ENCODE assay signal across 11 cellular contexts in genomic region chr4:2942532-2943363, GRCh38. TPM values are rescaled to one million over a fixed set of nuclear protein-coding genes. Genes with fewer than 3 reads are reported as not detected.
A peak's percentile ranks its signal among the peaks of the same experiment; 100 is the strongest.
DNase-seq lines count a peak whose midpoint lies in the region; ATAC-seq, FAIRE-seq and TF ChIP-seq lines count a peak whose summit lies in the region.
"Had no signal": no experiment of that assay in that cellular context is flagged by ENCODE, and none has a peak within 500 bp of the region (broad histone marks: within the 10 kb centered on the region; RNA-seq: fewer than 3 reads in every experiment).

No MANE protein-coding gene starts in this region.

- H3K27ac Mint-ChIP-seq in activated T-helper 1 cell treated with anti-CD3 and anti-CD28 coated beads, Interleukin-12 subunit alpha, Interleukin-12 subunit beta, Interleukin-2, Interleukin-4 antibody, amounts not matched to agents 30 ng/mL and 10 ng/mL and 1 ng/mL, durations not matched to agents 14 hours and 24 hours and 36 hours, result peak overlapping the region; percentile 55
- peak overlapping the region; percentile 41 for H3K27ac Mint-ChIP-seq in type B pancreatic cell

- no peaks in the 10 kb centered on the region for H3K79me2 ChIP-seq in HepG2 (ENCODE audit: insufficient read depth, low read length)

- POLR2A ChIA-PET in HepG2 (lab: Yijun Ruan, JAX), result interaction anchor here (2.6 kb wide), 1 partner anchor 12 kb away, joined by 5 read pairs; no protein-coding TSS in a partner anchor

- no TSS peak for BruUV-seq in HepG2 (replicated peaks; lab: Mats Ljungman, UMichigan)

- DNase-seq in cardiac septum (ENCODE audit: low spot score) (peak; percentile 70), Right ventricle myocardium inferior (ENCODE audit: missing footprints) (no peak), HepG2 (ENCODE audit: low spot score) (no peak), type B pancreatic cell (ENCODE audit: extremely low spot score, unreplicated experiment) (peak; percentile 66), amniotic stem cell (lab: John Stamatoyannopoulos, UW) (no peak), COLO829 (ENCODE audit: low spot score) (no peak), GM13976 (ENCODE audit: low spot score) (no peak)
- DNase-seq in activated T-helper 1 cell treated with anti-CD3 and anti-CD28 coated beads, Interleukin-12 subunit alpha, Interleukin-12 subunit beta, Interleukin-2, Interleukin-4 antibody, amounts not matched to agents 30 ng/mL and 10 ng/mL and 1 ng/mL, durations not matched to agents 14 hours and 24 hours and 36 hours (ENCODE audit: low spot score), result no peak
- DNase-seq: cortex of kidney, NCI-H1930 had no signal

- H4K20me1 ChIP-seq in HepG2 (ENCODE audit: insufficient read depth, low read length), result peaks cover 5% of the 10 kb centered on the region; the same call in 1 of the 2 replicates

- H3K27me3 Mint-ChIP-seq in activated T-helper 1 cell treated with anti-CD3 and anti-CD28 coated beads, Interleukin-12 subunit alpha, Interleukin-12 subunit beta, Interleukin-2, Interleukin-4 antibody, amounts not matched to agents 30 ng/mL and 10 ng/mL and 1 ng/mL, durations not matched to agents 14 hours and 24 hours and 36 hours (ENCODE audit: insufficient read depth), result no peaks in the 10 kb centered on the region
- no peaks in the 10 kb centered on the region for H3K27me3 Mint-ChIP-seq in type B pancreatic cell

- no peak for FAIRE-seq in HepG2 (lab: Jason Lieb, UNC)

- in situ Hi-C loops in HepG2 (cut with HindIII; ENCODE audit: extremely low pct_ligation_motif_present, low pct_unique_long_range_greater_than_20kb) (no loop called here), GM13976 (cut with MboI; ENCODE audit: low sequenced_read_pairs, unreplicated experiment) (no loop called here)

- no peak overlapping the region for H3K27ac ChIP-seq in HepG2 (ENCODE audit: extremely low read length, insufficient read depth, low read length)
- H3K27ac ChIP-seq: BLaER1 had no signal

- TF ChIP-seq EP300 in HepG2 (IDR thresholded peaks at IDR 0.05; ENCODE audit: low read depth in 2 of 2, low read length in 2 of 2), result no peak
- no peak for TF ChIP-seq EP300 in HepG2 (CRISPR knock-in tag; IDR thresholded peaks at IDR 0.05; ENCODE audit: borderline replicate concordance)

- H3K4me3 ChIP-seq in HepG2 (replicated peaks in 1 of 3; ENCODE audit: insufficient read depth in 1 of 3, low read depth in 2 of 3, low read length in 3 of 3), result no peak overlapping the region
- H3K4me3 ChIP-seq: BLaER1 had no signal

- H3K9me3 Mint-ChIP-seq in activated T-helper 1 cell treated with anti-CD3 and anti-CD28 coated beads, Interleukin-12 subunit alpha, Interleukin-12 subunit beta, Interleukin-2, Interleukin-4 antibody, amounts not matched to agents 30 ng/mL and 10 ng/mL and 1 ng/mL, durations not matched to agents 14 hours and 24 hours and 36 hours, result no peaks in the 10 kb centered on the region
- no peaks in the 10 kb centered on the region for H3K9me3 Mint-ChIP-seq in type B pancreatic cell

- H3K36me3 Mint-ChIP-seq in activated T-helper 1 cell treated with anti-CD3 and anti-CD28 coated beads, Interleukin-12 subunit alpha, Interleukin-12 subunit beta, Interleukin-2, Interleukin-4 antibody, amounts not matched to agents 30 ng/mL and 10 ng/mL and 1 ng/mL, durations not matched to agents 14 hours and 24 hours and 36 hours (ENCODE audit: low read depth), result peaks cover 68% of the 10 kb centered on the region
- H3K36me3 Mint-ChIP-seq in type B pancreatic cell, result no peaks in the 10 kb centered on the region

- intact Hi-C loops in cardiac septum (cut with DNase I) (no loop called here), Right ventricle myocardium inferior (cut with DNase I) (no loop called here), HepG2 (cut with micrococcal nuclease; ENCODE audit: unreplicated experiment) (no loop called here)
- intact Hi-C loops in activated T-helper 1 cell treated with anti-CD3 and anti-CD28 coated beads, Interleukin-12 subunit alpha, Interleukin-12 subunit beta, Interleukin-2, Interleukin-4 antibody, amounts not matched to agents 30 ng/mL and 10 ng/mL and 1 ng/mL, durations not matched to agents 14 hours and 24 hours and 36 hours (cut with micrococcal nuclease), result no loop called here

- peaks cover 23% of the 10 kb centered on the region for H3K4me1 Mint-ChIP-seq in activated T-helper 1 cell treated with anti-CD3 and anti-CD28 coated beads, Interleukin-12 subunit alpha, Interleukin-12 subunit beta, Interleukin-2, Interleukin-4 antibody, amounts not matched to agents 30 ng/mL and 10 ng/mL and 1 ng/mL, durations not matched to agents 14 hours and 24 hours and 36 hours (ENCODE audit: low read depth)
- no peaks in the 10 kb centered on the region for H3K4me1 Mint-ChIP-seq in type B pancreatic cell (ENCODE audit: unreplicated experiment)

- WGBS in HepG2 (ENCODE audit: low lambda C conversion rate), result 96% methylated on average over 23 of the region's 31 CpGs

- H3K4me2 ChIP-seq in HepG2 (ENCODE audit: low read depth, low read length), result no peak overlapping the region
- H3K4me2 ChIP-seq: BLaER1 had no signal

- no peak for TF ChIP-seq CTCF in HepG2 (CRISPR knock-in tag; IDR thresholded peaks at IDR 0.05)
- no peak for TF ChIP-seq CTCF in type B pancreatic cell (conservative IDR thresholded peaks at IDR 0.05)
- TF ChIP-seq CTCF in GM13976 (IDR thresholded peaks at IDR 0.05; ENCODE audit: borderline replicate concordance, control extremely low read depth, extremely low read depth, insufficient read depth, missing control alignments), result no peak

- ATAC-seq in Right ventricle myocardium inferior (no peak), HepG2 (peak; percentile 4; the same call in 1 of the 3 replicates)

- H3K36me3 ChIP-seq in HepG2 (replicated peaks in 1 of 2; ENCODE audit: control insufficient read depth in 1 of 2, insufficient read depth in 2 of 2, low read length in 2 of 2), result peaks cover 55 to 92% of the 10 kb centered on the region in 2 experiments

- no peaks in the 10 kb centered on the region for H3K9me3 ChIP-seq in HepG2 (ENCODE audit: low read length)
- H3K9me3 ChIP-seq: BLaER1 had no signal

- H3K4me3 Mint-ChIP-seq in activated T-helper 1 cell treated with anti-CD3 and anti-CD28 coated beads, Interleukin-12 subunit alpha, Interleukin-12 subunit beta, Interleukin-2, Interleukin-4 antibody, amounts not matched to agents 30 ng/mL and 10 ng/mL and 1 ng/mL, durations not matched to agents 14 hours and 24 hours and 36 hours, result no peak overlapping the region
- H3K4me3 Mint-ChIP-seq in type B pancreatic cell, result no peak overlapping the region

- H2AFZ ChIP-seq in HepG2 (ENCODE audit: low read length), result no peak overlapping the region

- H3K4me1 ChIP-seq in HepG2 (ENCODE audit: insufficient read depth, low read length), result peaks cover 2% of the 10 kb centered on the region

- no peak for TF ChIP-seq RAD21 in HepG2 (CRISPR knock-in tag; IDR thresholded peaks at IDR 0.05)

- CTCF ChIA-PET in HepG2 (lab: Yijun Ruan, JAX; ENCODE audit: low intra/inter-chr PET ratio, low total read pairs), result no interaction called here

- no peak overlapping the region for H3K9ac ChIP-seq in HepG2 (ENCODE audit: insufficient read depth, low read depth, low read length)
- H3K9ac ChIP-seq: BLaER1 had no signal

- TF ChIP-seq POLR2A in HepG2 (IDR thresholded peaks at IDR 0.05; ENCODE audit: insufficient read depth in 1 of 2, low read depth in 2 of 2, low read length in 2 of 2), result no peak

- no peaks in the 10 kb centered on the region for H3K27me3 ChIP-seq in HepG2 (ENCODE audit: control insufficient read depth in 1 of 2, insufficient read depth in 2 of 2, low read length in 2 of 2)
- H3K27me3 ChIP-seq: BLaER1 had no signal

RNA-seq across cellular contexts. Expression of gene NOP14, which starts 20.5 kb away (rescaled TPM):
- 16.1 TPM for total RNA-seq in cardiac septum
- total RNA-seq in Right ventricle myocardium inferior, result 18.3 TPM
- 140 and 142 TPM in 2 replicates for total RNA-seq in activated T-helper 1 cell treated with anti-CD3 and anti-CD28 coated beads, Interleukin-12 subunit alpha, Interleukin-12 subunit beta, Interleukin-2, Interleukin-4 antibody, amounts not matched to agents 30 ng/mL and 10 ng/mL and 1 ng/mL, durations not matched to agents 14 hours and 24 hours and 36 hours
- 47.9 and 63.4 TPM in 2 replicates for total RNA-seq in HepG2 (2016; rRNA removed; fragmentation: Illumina TruSeq; extraction: Trizol)
- 11.5 and 13.9 TPM in 2 replicates for total RNA-seq in HepG2 (2016; cell fraction: cytosol; rRNA removed; fragmentation: Illumina TruSeq; extraction: Trizol; ENCODE audit: low read depth)
- 48.3 and 54.0 TPM in 2 replicates for total RNA-seq in HepG2 (2016; cell fraction: insoluble cytoplasmic fraction; rRNA removed; fragmentation: Illumina TruSeq; extraction: Trizol)
- 23.0 and 27.1 TPM in 2 replicates for total RNA-seq in HepG2 (2016; cell fraction: membrane; rRNA removed; fragmentation: Illumina TruSeq; extraction: Trizol)
- total RNA-seq in HepG2 (2016; cell fraction: nucleus; rRNA removed; fragmentation: Illumina TruSeq; extraction: Trizol), result 25.4 and 26.5 TPM in 2 replicates
- polyA plus RNA-seq in HepG2 (2011; rRNA removed), result 6.8 and 6.9 TPM in 2 replicates
- 4.8 and 5.2 TPM in 2 replicates for polyA plus RNA-seq in HepG2 (2011; cell fraction: cytosol; rRNA removed)
- 8.6 and 9.1 TPM in 2 replicates for polyA plus RNA-seq in HepG2 (2011; cell fraction: nucleus; rRNA removed)
- polyA plus RNA-seq in HepG2 (2012), result 23.7 and 25.5 TPM in 2 replicates
- polyA plus RNA-seq in HepG2 (2016; cell fraction: cytosol; fragmentation: Illumina TruSeq; extraction: Trizol; ENCODE audit: low read depth), result 5.0 and 6.7 TPM in 2 replicates
- 48.2 and 58.0 TPM in 2 replicates for polyA plus RNA-seq in HepG2 (2016; cell fraction: insoluble cytoplasmic fraction; fragmentation: Illumina TruSeq; extraction: Trizol; ENCODE audit: low read depth)
- polyA plus RNA-seq in HepG2 (2016; cell fraction: membrane; fragmentation: Illumina TruSeq; extraction: Trizol; ENCODE audit: low read depth), result 12.7 and 14.5 TPM in 2 replicates
- polyA plus RNA-seq in HepG2 (2016; cell fraction: nucleus; fragmentation: Illumina TruSeq; extraction: Trizol; ENCODE audit: insufficient read depth, low read depth), result 36.4 and 41.5 TPM in 2 replicates
- 7.1 and 9.6 TPM in 2 replicates for polyA minus RNA-seq in HepG2 (2011; rRNA and poly(A)+ RNA removed; ENCODE audit: low replicate concordance)
- 10.4 and 14.8 TPM in 2 replicates for polyA minus RNA-seq in HepG2 (2011; cell fraction: cytosol; rRNA and poly(A)+ RNA removed)
- 10.0 and 12.2 TPM in 2 replicates for polyA minus RNA-seq in HepG2 (2011; cell fraction: nucleus; rRNA and poly(A)+ RNA removed)
- total RNA-seq in type B pancreatic cell (ENCODE audit: low replicate concordance), result 32.4 and 33.8 TPM in 2 replicates

RNA-seq across cellular contexts. Expression of gene GRK4, which starts 20.6 kb away (rescaled TPM):
- total RNA-seq in cardiac septum, result 13.5 TPM
- 7.7 TPM for total RNA-seq in Right ventricle myocardium inferior
- 4.4 and 4.5 TPM in 2 replicates for total RNA-seq in activated T-helper 1 cell treated with anti-CD3 and anti-CD28 coated beads, Interleukin-12 subunit alpha, Interleukin-12 subunit beta, Interleukin-2, Interleukin-4 antibody, amounts not matched to agents 30 ng/mL and 10 ng/mL and 1 ng/mL, durations not matched to agents 14 hours and 24 hours and 36 hours
- 2.0 and 2.5 TPM in 2 replicates for total RNA-seq in HepG2 (2016; rRNA removed; fragmentation: Illumina TruSeq; extraction: Trizol)
- total RNA-seq in HepG2 (2016; cell fraction: cytosol; rRNA removed; fragmentation: Illumina TruSeq; extraction: Trizol; ENCODE audit: low read depth), result 1.9 and 2.1 TPM in 2 replicates
- total RNA-seq in HepG2 (2016; cell fraction: insoluble cytoplasmic fraction; rRNA removed; fragmentation: Illumina TruSeq; extraction: Trizol), result 2.5 and 3.1 TPM in 2 replicates
- total RNA-seq in HepG2 (2016; cell fraction: membrane; rRNA removed; fragmentation: Illumina TruSeq; extraction: Trizol), result 4.7 and 4.9 TPM in 2 replicates
- 1.2 and 1.4 TPM in 2 replicates for total RNA-seq in HepG2 (2016; cell fraction: nucleus; rRNA removed; fragmentation: Illumina TruSeq; extraction: Trizol)
- 1.6 and 1.8 TPM in 2 replicates for polyA plus RNA-seq in HepG2 (2011; rRNA removed)
- polyA plus RNA-seq in HepG2 (2011; cell fraction: cytosol; rRNA removed), result 1.2 TPM in 2 replicates
- polyA plus RNA-seq in HepG2 (2011; cell fraction: nucleus; rRNA removed), result 1.2 and 1.3 TPM in 2 replicates
- 1.5 and 1.7 TPM in 2 replicates for polyA plus RNA-seq in HepG2 (2012)
- polyA plus RNA-seq in HepG2 (2016; cell fraction: cytosol; fragmentation: Illumina TruSeq; extraction: Trizol; ENCODE audit: low read depth), result 2.8 TPM in 2 replicates
- 3.0 TPM in 2 replicates for polyA plus RNA-seq in HepG2 (2016; cell fraction: insoluble cytoplasmic fraction; fragmentation: Illumina TruSeq; extraction: Trizol; ENCODE audit: low read depth)
- 4.7 TPM in 2 replicates for polyA plus RNA-seq in HepG2 (2016; cell fraction: membrane; fragmentation: Illumina TruSeq; extraction: Trizol; ENCODE audit: low read depth)
- 2.1 and 2.8 TPM in 2 replicates for polyA plus RNA-seq in HepG2 (2016; cell fraction: nucleus; fragmentation: Illumina TruSeq; extraction: Trizol; ENCODE audit: insufficient read depth, low read depth)
- 2.6 and 2.7 TPM in 2 replicates for polyA minus RNA-seq in HepG2 (2011; rRNA and poly(A)+ RNA removed; ENCODE audit: low replicate concordance)
- polyA minus RNA-seq in HepG2 (2011; cell fraction: cytosol; rRNA and poly(A)+ RNA removed), result 0.88 and 1.4 TPM in 2 replicates
- polyA minus RNA-seq in HepG2 (2011; cell fraction: nucleus; rRNA and poly(A)+ RNA removed), result 1.4 and 3.2 TPM in 2 replicates
- total RNA-seq in type B pancreatic cell (ENCODE audit: low replicate concordance), result 8.9 and 9.3 TPM in 2 replicates

Comparison
In these comparisons a context has a peak if more than half of its experiments do, and no peak if none do; other contexts are left out.
1. DNase-seq: peak in cardiac septum (single experiment) and type B pancreatic cell (single experiment); none in Right ventricle myocardium inferior (single experiment), activated T-helper 1 cell treated with anti-CD3 and anti-CD28 coated beads, Interleukin-12 subunit alpha, Interleukin-12 subunit beta, Interleukin-2, Interleukin-4 antibody, amounts not matched to agents 30 ng/mL and 10 ng/mL and 1 ng/mL, durations not matched to agents 14 hours and 24 hours and 36 hours (single experiment), HepG2 (single experiment), amniotic stem cell (single experiment), COLO829 (single experiment) and GM13976 (single experiment).